19 cellular contexts compared by ENCODE assay signal in the genomic region with DNA sequence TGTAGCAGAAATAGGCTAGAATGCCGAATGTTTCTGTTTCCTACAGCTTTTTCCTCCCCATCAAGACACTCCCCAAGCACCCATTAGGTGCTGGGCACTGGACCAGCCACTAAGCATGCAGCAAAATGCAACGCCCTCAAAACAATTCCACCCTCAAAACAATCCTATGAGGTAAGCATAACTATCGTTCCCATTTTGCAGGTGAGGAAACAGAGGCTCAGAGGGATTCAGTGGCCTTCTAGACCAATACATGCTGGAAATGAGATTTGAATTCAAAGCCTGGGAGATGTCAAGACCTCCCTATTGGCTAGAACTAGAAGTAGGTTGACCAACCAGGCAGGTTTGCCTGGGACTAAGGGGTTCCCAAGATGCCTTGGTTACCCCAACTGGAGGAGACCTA. TPM values are rescaled to one million over a fixed set of nuclear protein-coding genes. Genes with fewer than 3 reads are reported as not detected.
DNase-seq lines count a peak whose midpoint lies in the region; ATAC-seq and TF ChIP-seq lines count a peak whose summit lies in the region.
"Had no signal": no experiment of that assay in that cellular context is flagged by ENCODE, and none has a peak within 500 bp of the region (broad histone marks: within the 10 kb centered on the region; RNA-seq: fewer than 3 reads in every experiment).

No MANE protein-coding gene starts in this region.

- H3K27ac ChIP-seq in CD4-positive, alpha-beta T cell (ENCODE audit: low read depth, low read length): no peak overlapping the region
- H3K27ac ChIP-seq in Panc1 (ENCODE audit: low read length): peak overlapping the region; percentile 21; the same call in 1 of the 2 replicates
- peak overlapping the region in 3 of 4 donors; percentile 52 to 69 (median 66) for H3K27ac ChIP-seq in esophagus muscularis mucosa (replicated peaks in 1 of 4)

- no peaks in the 10 kb centered on the region for H3K27me3 ChIP-seq in CD4-positive, alpha-beta T cell (ENCODE audit: control insufficient read depth, insufficient read depth, low read length)
- H3K27me3 ChIP-seq in Panc1 (ENCODE audit: control insufficient read depth, insufficient read depth, low read length) (no peaks in the 10 kb centered on the region), esophagus muscularis mucosa (no peaks in the 10 kb centered on the region)

- no peak for DNase-seq in CD4-positive, alpha-beta T cell
- DNase-seq in Panc1 (ENCODE audit: low read depth, low spot score) (no peak), esophagus muscularis mucosa (ENCODE audit: extremely low spot score) (no peak), ecto neural progenitor cell (ENCODE audit: low spot score) (no peak), EL (no peak)
- no peak for DNase-seq in stimulated activated effector memory CD8-positive, alpha-beta T cell treated with anti-CD3 and anti-CD28 coated beads, Interleukin-12 subunit alpha, Interleukin-12 subunit beta, amount 100 ng/mL, for 72 hours (ENCODE audit: low spot score in 2 of 2)
- DNase-seq in activated CD4-positive, alpha-beta memory T cell treated with anti-CD3 and anti-CD28 coated beads for 36 hours: no peak
- DNase-seq: KG1, NCI-H1417 treated with DMSO at 0.1 percent for 48 hours, NCI-H774 had no signal

- H3K36me3 ChIP-seq in Panc1 (ENCODE audit: control insufficient read depth, insufficient read depth, low read length) (peaks cover 5% of the 10 kb centered on the region), esophagus muscularis mucosa (peaks cover 17 to 75% (median 68%) of the 10 kb centered on the region in 4 donors)

- no peak for TF ChIP-seq POLR2A in esophagus muscularis mucosa (IDR thresholded peaks at IDR 0.05; ENCODE audit: low read depth)

- WGBS in esophagus muscularis mucosa: 69% methylated on average over 3 of the region's 3 CpGs

- peaks cover 89% of the 10 kb centered on the region for H3K36me3 Mint-ChIP-seq in CD4-positive, alpha-beta T cell (ENCODE audit: low read depth)
- H3K36me3 Mint-ChIP-seq in stimulated activated effector memory CD8-positive, alpha-beta T cell treated with anti-CD3 and anti-CD28 coated beads, Interleukin-12 subunit alpha, Interleukin-12 subunit beta, amount 100 ng/mL, for 72 hours: peaks cover 99% of the 10 kb centered on the region
- peaks cover 58% of the 10 kb centered on the region for H3K36me3 Mint-ChIP-seq in activated CD4-positive, alpha-beta memory T cell treated with anti-CD3 and anti-CD28 coated beads for 36 hours

- TF ChIP-seq CTCF in CD4-positive, alpha-beta T cell (IDR thresholded peaks at IDR 0.05): no peak
- TF ChIP-seq CTCF in Panc1 (IDR thresholded peaks at IDR 0.05) (no peak), esophagus muscularis mucosa (IDR thresholded peaks at IDR 0.05) (no peak)

- no TSS peak for BruUV-seq in Panc1 (replicated peaks; lab: Mats Ljungman, UMichigan)

- in situ Hi-C loops in Panc1 (cut with HindIII; ENCODE audit: low pct_unique_long_range_greater_than_20kb, low sequenced_read_pairs): no loop called here

- intact Hi-C loops in CD4-positive, alpha-beta T cell (cut with DNase I, micrococcal nuclease): no loop called here
- intact Hi-C loops in Panc1 (cut with micrococcal nuclease; ENCODE audit: unreplicated experiment): loop anchor here (5.0 kb wide), 1 partner anchor 40 kb away; no protein-coding TSS in a partner anchor
- intact Hi-C loops in esophagus muscularis mucosa (cut with DNase I): no loop called here
- intact Hi-C loops in activated CD4-positive, alpha-beta memory T cell treated with anti-CD3 and anti-CD28 coated beads for 36 hours (cut with micrococcal nuclease): no loop called here

- CTCF ChIA-PET in CD4-positive, alpha-beta T cell (lab: Charles Lee): interaction anchor here (0.9 to 3.8 kb wide), 24 partner anchors 9 to 162 kb away, joined by 3 to 53 read pairs (median 9); partner anchors contain the start of genes ALDH4A1 and IFFO2
- CTCF ChIA-PET in Panc1 (lab: Charles Lee): interaction anchor here (0.5 to 2.0 kb wide), 8 partner anchors 10 to 324 kb away, joined by 3 to 15 read pairs (median 6); partner anchors contain the start of gene ALDH4A1
- CTCF ChIA-PET in activated CD4-positive, alpha-beta memory T cell treated with anti-CD3 and anti-CD28 coated beads for 36 hours (lab: Charles Lee): interaction anchor here (1.0 to 10.8 kb wide), 45 partner anchors 9 to 253 kb away, joined by 3 to 147 read pairs (median 6); partner anchors contain the start of genes ALDH4A1 and IFFO2

- H3K4me1 ChIP-seq in Panc1 (ENCODE audit: control insufficient read depth, insufficient read depth, low read length) (peaks cover 36% of the 10 kb centered on the region), esophagus muscularis mucosa (peaks cover 28 to 41% (median 31%) of the 10 kb centered on the region in 4 donors)

- H3K4me1 Mint-ChIP-seq in CD4-positive, alpha-beta T cell (ENCODE audit: low read depth): peaks cover 6% of the 10 kb centered on the region
- peaks cover 30% of the 10 kb centered on the region for H3K4me1 Mint-ChIP-seq in stimulated activated effector memory CD8-positive, alpha-beta T cell treated with anti-CD3 and anti-CD28 coated beads, Interleukin-12 subunit alpha, Interleukin-12 subunit beta, amount 100 ng/mL, for 72 hours
- H3K4me1 Mint-ChIP-seq in activated CD4-positive, alpha-beta memory T cell treated with anti-CD3 and anti-CD28 coated beads for 36 hours (ENCODE audit: low read depth): peaks cover 17% of the 10 kb centered on the region

- no peak overlapping the region for H3K4me3 ChIP-seq in Panc1 (ENCODE audit: low read depth in 2 of 2, low read length in 2 of 2)
- no peak overlapping the region for H3K4me3 ChIP-seq in esophagus muscularis mucosa

- no peaks in the 10 kb centered on the region for H3K9me3 Mint-ChIP-seq in CD4-positive, alpha-beta T cell
- H3K9me3 Mint-ChIP-seq in stimulated activated effector memory CD8-positive, alpha-beta T cell treated with anti-CD3 and anti-CD28 coated beads, Interleukin-12 subunit alpha, Interleukin-12 subunit beta, amount 100 ng/mL, for 72 hours: no peaks in the 10 kb centered on the region
- H3K9me3 Mint-ChIP-seq in activated CD4-positive, alpha-beta memory T cell treated with anti-CD3 and anti-CD28 coated beads for 36 hours: peaks cover 14% of the 10 kb centered on the region
- H3K9me3 Mint-ChIP-seq: activated T-helper 2 cell treated with anti-CD3 and anti-CD28 coated beads, Interferon-gamma antibody, Interleukin-2, Interleukin-4, amounts not matched to agents 10 μg/mL and 5 μg/mL and 100 μg/mL, durations not matched to agents 14 hours and 24 hours and 36 hours; T-helper 2 cell treated with Interferon-gamma antibody and Interleukin-4, amounts not matched to agents 5 μg/mL and 100 μg/mL, for 36 hours had no signal

- no peak for ATAC-seq in CD4-positive, alpha-beta T cell (ENCODE audit: poor library complexity)
- no peak for ATAC-seq in Panc1
- ATAC-seq in stimulated activated effector memory CD8-positive, alpha-beta T cell treated with anti-CD3 and anti-CD28 coated beads, Interleukin-12 subunit alpha, Interleukin-12 subunit beta, amount 100 ng/mL, for 72 hours: no peak

- H3K27me3 Mint-ChIP-seq in CD4-positive, alpha-beta T cell: no peaks in the 10 kb centered on the region
- no peaks in the 10 kb centered on the region for H3K27me3 Mint-ChIP-seq in activated CD4-positive, alpha-beta memory T cell treated with anti-CD3 and anti-CD28 coated beads for 36 hours
- H3K27me3 Mint-ChIP-seq: activated naive CD8-positive, alpha-beta T cell treated with anti-CD3 and anti-CD28 coated beads for 36 hours; progenitor cell of endocrine pancreas had no signal

- H3K4me3 Mint-ChIP-seq in CD4-positive, alpha-beta T cell: no peak overlapping the region
- H3K4me3 Mint-ChIP-seq in stimulated activated effector memory CD8-positive, alpha-beta T cell treated with anti-CD3 and anti-CD28 coated beads, Interleukin-12 subunit alpha, Interleukin-12 subunit beta, amount 100 ng/mL, for 72 hours: no peak overlapping the region
- no peak overlapping the region for H3K4me3 Mint-ChIP-seq in activated CD4-positive, alpha-beta memory T cell treated with anti-CD3 and anti-CD28 coated beads for 36 hours
- H3K4me3 Mint-ChIP-seq: activated naive CD8-positive, alpha-beta T cell treated with anti-CD3 and anti-CD28 coated beads for 36 hours; T-helper 2 cell treated with Interferon-gamma antibody and Interleukin-4, amounts not matched to agents 5 μg/mL and 100 μg/mL, for 36 hours had no signal

- TF ChIP-seq EP300 in esophagus muscularis mucosa (IDR thresholded peaks at IDR 0.05): no peak

- H3K9me3 ChIP-seq in CD4-positive, alpha-beta T cell (ENCODE audit: control insufficient read depth, low read length): no peaks in the 10 kb centered on the region
- no peaks in the 10 kb centered on the region for H3K9me3 ChIP-seq in Panc1 (ENCODE audit: control insufficient read depth, insufficient read depth, low read depth, low read length)
- H3K9me3 ChIP-seq in esophagus muscularis mucosa: no peaks in the 10 kb centered on the region

- POLR2A ChIA-PET in CD4-positive, alpha-beta T cell (lab: Charles Lee): interaction anchor here (0.6 to 2.7 kb wide), 7 partner anchors 10 to 162 kb away, joined by 3 to 14 read pairs (median 4); partner anchors contain the start of genes ALDH4A1 and IFFO2
- POLR2A ChIA-PET in Panc1 (lab: Charles Lee): no interaction called here
- POLR2A ChIA-PET in activated CD4-positive, alpha-beta memory T cell treated with anti-CD3 and anti-CD28 coated beads for 36 hours (lab: Charles Lee): interaction anchor here (1.2 kb wide), 2 partner anchors 10 to 42 kb away, joined by 4 to 6 read pairs; partner anchors contain the start of gene ALDH4A1

- peak overlapping the region; percentile 16 for H3K27ac Mint-ChIP-seq in CD4-positive, alpha-beta T cell
- H3K27ac Mint-ChIP-seq in stimulated activated effector memory CD8-positive, alpha-beta T cell treated with anti-CD3 and anti-CD28 coated beads, Interleukin-12 subunit alpha, Interleukin-12 subunit beta, amount 100 ng/mL, for 72 hours: peak overlapping the region; percentile 86
- H3K27ac Mint-ChIP-seq in activated CD4-positive, alpha-beta memory T cell treated with anti-CD3 and anti-CD28 coated beads for 36 hours: no peak overlapping the region
- H3K27ac Mint-ChIP-seq: activated T-helper 2 cell treated with anti-CD3 and anti-CD28 coated beads, Interferon-gamma antibody, Interleukin-2, Interleukin-4, amounts not matched to agents 10 μg/mL and 5 μg/mL and 100 μg/mL, durations not matched to agents 14 hours and 24 hours and 36 hours; progenitor cell of endocrine pancreas had no signal

RNA-seq across cellular contexts. Expression of gene ALDH4A1, which starts 10.2 kb away (rescaled TPM):
- under 1 TPM; 0.61 to 0.71 TPM for total RNA-seq in CD4-positive, alpha-beta T cell
- total RNA-seq in Panc1 (2021; ENCODE audit: unreplicated experiment) (21.7 TPM), esophagus muscularis mucosa (10 to 100 TPM; 25.1 to 29.5 (median 27.2) TPM)
- polyA plus RNA-seq in Panc1 (2012; ENCODE audit: insufficient read length): 41.3 TPM
- total RNA-seq in activated CD4-positive, alpha-beta memory T cell treated with anti-CD3 and anti-CD28 coated beads for 36 hours: 1 to 10 TPM; 7.2 to 7.3 TPM

RNA-seq across cellular contexts. Expression of gene IFFO2, which starts 43.9 kb away (rescaled TPM):
- total RNA-seq in CD4-positive, alpha-beta T cell: 100 to 1,000 TPM; 106 to 112 TPM
- total RNA-seq in Panc1 (2021; ENCODE audit: unreplicated experiment) (59.4 TPM), esophagus muscularis mucosa (10 to 100 TPM in 3 of 4 donors, 1 to 10 TPM in 1; 9.6 to 40.3 (median 16.3) TPM)
- polyA plus RNA-seq in Panc1 (2012; ENCODE audit: insufficient read length): 53.4 TPM
- 10 to 100 TPM; 40.4 to 42.0 TPM for total RNA-seq in activated CD4-positive, alpha-beta memory T cell treated with anti-CD3 and anti-CD28 coated beads for 36 hours

RNA-seq across cellular contexts. Expression of gene TAS1R2, which starts 53.1 kb away (rescaled TPM):
- not detected for total RNA-seq in CD4-positive, alpha-beta T cell
- not detected for total RNA-seq in Panc1 (2021; ENCODE audit: unreplicated experiment)
- not detected for polyA plus RNA-seq in Panc1 (2012; ENCODE audit: insufficient read length)
- not detected for total RNA-seq in esophagus muscularis mucosa
- not detected for total RNA-seq in activated CD4-positive, alpha-beta memory T cell treated with anti-CD3 and anti-CD28 coated beads for 36 hours
- total RNA-seq: activated naive CD8-positive, alpha-beta T cell treated with anti-CD3 and anti-CD28 coated beads for 36 hours; activated T-helper 2 cell treated with anti-CD3 and anti-CD28 coated beads, Interferon-gamma antibody, Interleukin-2, Interleukin-4, amounts not matched to agents 10 μg/mL and 5 μg/mL and 100 μg/mL, durations not matched to agents 14 hours and 24 hours and 36 hours; chondrocyte; G401; HT-29; liver; progenitor cell of endocrine pancreas; temporal lobe had no signal
- polyA plus RNA-seq: liver had no signal

Comparison
In these comparisons a context has a peak if more than half of its experiments do, and no peak if none do; other contexts are left out.
1. RNA of gene ALDH4A1, which starts 10.2 kb away (total RNA-seq): 25.1 to 29.5 TPM in esophagus muscularis mucosa, 21.7 TPM in Panc1 (single experiment) and 7.2 to 7.3 TPM in activated CD4-positive, alpha-beta memory T cell treated with anti-CD3 and anti-CD28 coated beads for 36 hours; 0.61 to 0.71 TPM in CD4-positive, alpha-beta T cell; every median in the first group is over 4 times any median in the second.